ENCODE assay signal across 20 cellular contexts in the genomic region with DNA sequence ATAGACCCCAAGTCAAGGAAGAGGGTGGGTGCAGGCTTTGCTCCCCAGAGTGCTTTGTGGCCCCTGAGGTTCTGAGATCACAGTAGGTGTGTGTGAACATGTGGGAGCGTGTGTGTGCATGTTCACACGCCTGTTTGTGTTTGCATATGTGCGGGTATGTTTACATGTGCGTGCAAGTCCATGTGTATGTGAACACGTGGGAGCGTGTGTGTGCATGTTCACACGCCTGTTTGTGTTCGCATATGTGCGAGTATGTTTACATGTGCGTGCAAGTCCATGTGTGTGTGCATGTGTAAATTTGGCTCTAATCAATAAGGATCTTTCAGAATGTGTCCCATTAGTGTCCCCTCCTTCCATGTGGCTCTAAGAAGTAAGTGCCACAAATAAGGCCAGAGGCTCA. TPM values are rescaled to one million over a fixed set of nuclear protein-coding genes. Genes with fewer than 3 reads are reported as not detected.
DNase-seq lines count a peak whose midpoint lies in the region; ATAC-seq and TF ChIP-seq lines count a peak whose summit lies in the region.
"Had no signal": no experiment of that assay in that cellular context is flagged by ENCODE, and none has a peak within 500 bp of the region (broad histone marks: within the 10 kb centered on the region; RNA-seq: fewer than 3 reads in every experiment).

No MANE protein-coding gene starts in this region.

- H3K27me3 Mint-ChIP-seq in nephron (ENCODE audit: low read depth): peaks cover 28% of the 10 kb centered on the region
- H3K27me3 Mint-ChIP-seq: CD4-positive, alpha-beta memory T cell had no signal

- H3K27ac ChIP-seq in BLaER1 (no peak overlapping the region), VCaP (peak overlapping the region; percentile 99)
- H3K27ac ChIP-seq: C4-2B had no signal

- peaks cover 87% of the 10 kb centered on the region for H3K4me1 ChIP-seq in BLaER1

- H3K36me3 ChIP-seq in BLaER1: no peaks in the 10 kb centered on the region

- peak overlapping the region in 2 of 3 experiments; percentile 9 to 66 for H3K27ac Mint-ChIP-seq in nephron
- H3K27ac Mint-ChIP-seq: IgD-negative memory B cell had no signal

- ATAC-seq in HG02642 (IDR thresholded peaks at IDR 0.05; ENCODE audit: poor library complexity, unreplicated experiment): no peak
- ATAC-seq: HCT116 had no signal

- no peak overlapping the region for H3K4me3 Mint-ChIP-seq in nephron
- H3K4me3 Mint-ChIP-seq: IgD-negative memory B cell had no signal

- no peaks in the 10 kb centered on the region for H4K20me1 ChIP-seq in BLaER1

- H3K4me2 ChIP-seq in BLaER1: peak overlapping the region; percentile 77

- H3K9me3 Mint-ChIP-seq in nephron: no peaks in the 10 kb centered on the region
- H3K9me3 Mint-ChIP-seq: CD4-positive, alpha-beta memory T cell; IgD-negative memory B cell had no signal

- peaks cover 53% of the 10 kb centered on the region for H3K4me1 Mint-ChIP-seq in nephron
- H3K4me1 Mint-ChIP-seq: IgD-negative memory B cell had no signal

- H3K27me3 ChIP-seq in BLaER1: no peaks in the 10 kb centered on the region

- H3K4me3 ChIP-seq in BLaER1: no peak overlapping the region
- peak overlapping the region; percentile 36 for H3K4me3 ChIP-seq in Jurkat, Clone E6-1 (ENCODE audit: low read length)

- no peaks in the 10 kb centered on the region for H3K9me3 ChIP-seq in BLaER1

- no peaks in the 10 kb centered on the region for H3K36me3 Mint-ChIP-seq in nephron (ENCODE audit: low read depth)
- H3K36me3 Mint-ChIP-seq: CD4-positive, alpha-beta memory T cell; IgD-negative memory B cell had no signal

- TF ChIP-seq CTCF in VCaP (conservative IDR thresholded peaks at IDR 0.05) (no peak), nephron (IDR thresholded peaks at IDR 0.05; ENCODE audit: unreplicated experiment in 3 of 3) (no peak)

- H3K9ac ChIP-seq in BLaER1: 0 out of 2 replicates have a peak overlapping the region, but pooled peaks have one; percentile 23

- no peak for DNase-seq in Jurkat, Clone E6-1 (ENCODE audit: low read depth, low spot score)
- DNase-seq in NK-92 (lab: John Stamatoyannopoulos, UW; ENCODE audit: unreplicated experiment) (no peak), glomerular visceral epithelial cell (ENCODE audit: extremely low spot score) (no peak), C1 segment of cervical spinal cord (lab: John Stamatoyannopoulos, UW) (no peak)
- DNase-seq: 8988T, DMS153, DMS79, GF-D8, GOT3, H7, KG1 had no signal

RNA-seq across cellular contexts. Expression of a gene that starts 41.4 kb away (rescaled TPM):
- 39.1 TPM for polyA plus RNA-seq in Jurkat, Clone E6-1 (2012; ENCODE audit: insufficient read depth, insufficient read length)

RNA-seq across cellular contexts. Expression of a gene that starts 49.9 kb away (rescaled TPM):
- 4.0 TPM for polyA plus RNA-seq in Jurkat, Clone E6-1 (2012; ENCODE audit: insufficient read depth, insufficient read length)
- polyA plus RNA-seq: AG04450; CD4-positive, alpha-beta memory T cell; IgD-negative memory B cell had no signal
